ENCODE assay signal across 9 cellular contexts in the genomic region with DNA sequence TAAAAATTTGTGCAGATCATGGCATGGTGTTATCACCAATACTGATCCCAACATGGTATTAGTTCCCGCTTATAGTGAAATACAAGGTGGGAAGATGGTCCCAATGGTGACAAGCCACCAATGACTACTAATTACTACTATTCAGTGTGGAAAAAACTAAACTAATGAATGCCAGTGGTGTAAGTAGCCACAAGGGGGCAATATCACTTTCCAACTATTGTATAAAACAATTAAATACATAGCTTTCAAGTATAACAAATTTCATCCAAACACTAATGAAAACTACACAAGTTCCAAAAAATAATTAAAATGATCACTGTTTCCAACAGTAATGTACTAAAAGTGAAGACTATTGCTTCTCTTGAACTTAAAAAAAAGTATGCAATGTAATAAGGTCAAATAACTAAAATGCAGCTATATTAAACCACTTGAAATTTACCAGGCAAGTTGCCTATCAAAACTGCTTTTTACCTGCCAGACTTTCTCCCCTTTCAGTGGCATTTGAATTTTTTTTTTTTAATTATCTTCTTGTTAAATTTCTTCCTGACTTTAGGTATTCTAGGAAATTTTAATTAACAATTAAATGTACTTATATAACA. TPM values are rescaled to one million over a fixed set of nuclear protein-coding genes. Genes with fewer than 3 reads are reported as not detected.
DNase-seq lines count a peak whose midpoint lies in the region; ATAC-seq, FAIRE-seq and TF ChIP-seq lines count a peak whose summit lies in the region.
"Had no signal": no experiment of that assay in that cellular context is flagged by ENCODE, and none has a peak within 500 bp of the region (broad histone marks: within the 10 kb centered on the region; RNA-seq: fewer than 3 reads in every experiment).

No MANE protein-coding gene starts in this region.

- H3K9ac ChIP-seq in H1 (replicated peaks in 1 of 4; ENCODE audit: extremely low read depth in 1 of 4, low read depth in 3 of 4, low read length in 3 of 4): no peak overlapping the region

- no peaks in the 10 kb centered on the region for H3K27me3 ChIP-seq in H1 (replicated peaks in 1 of 4; ENCODE audit: control insufficient read depth in 3 of 4, extremely low read depth in 1 of 4, insufficient read depth in 3 of 4, low read length in 3 of 4)

- FAIRE-seq in HTR-8/SVneo (lab: Jason Lieb, UNC) (peak; percentile 84), H1 (lab: Jason Lieb, UNC) (peak; percentile 65)

- H3K23ac ChIP-seq in H1 (ENCODE audit: insufficient read length): no peak overlapping the region

- no peak for TF ChIP-seq POLR2A in H1 (IDR thresholded peaks at IDR 0.05; ENCODE audit: control extremely low read depth in 1 of 2, low read depth in 2 of 2, low read length in 2 of 2)

- H3K36me3 Mint-ChIP-seq in Calu3 (ENCODE audit: insufficient read depth, unreplicated experiment) (peaks cover 24% of the 10 kb centered on the region), nephron (ENCODE audit: low read depth) (peaks cover 23% of the 10 kb centered on the region)

- no peak overlapping the region for H2BK15ac ChIP-seq in H1 (ENCODE audit: low read length)

- no peak overlapping the region for H2AFZ ChIP-seq in H1 (ENCODE audit: low read length)

- no peak overlapping the region for H3K14ac ChIP-seq in H1 (ENCODE audit: insufficient read length)

- DNase-seq in Calu3: peak; percentile 19
- DNase-seq in HTR-8/SVneo (ENCODE audit: insufficient read length, low spot score): peak; percentile 54
- peak; percentile 13 for DNase-seq in OCI-M2 (lab: John Stamatoyannopoulos, UW; ENCODE audit: unreplicated experiment)
- no peak for DNase-seq in H1 (ENCODE audit: low read depth in 1 of 2, low spot score in 2 of 2)
- no peak for DNase-seq in activated gamma-delta T cell (lab: John Stamatoyannopoulos, UW)
- DNase-seq in stimulated activated CD8-positive, alpha-beta memory T cell treated with anti-CD3 and anti-CD28 coated beads, Interleukin-4, amount 100 ng/mL, for 48 hours: no peak

- no peak overlapping the region for H3K18ac ChIP-seq in H1 (ENCODE audit: extremely low read depth, low read length)

- H3K4me2 ChIP-seq in H1 (ENCODE audit: insufficient read depth in 1 of 2, low read depth in 2 of 2, low read length in 2 of 2): no peak overlapping the region

- H4K91ac ChIP-seq in H1 (replicated peaks; ENCODE audit: insufficient read length, low read length): no peak overlapping the region

- H4K20me1 ChIP-seq in H1 (replicated peaks in 1 of 2; ENCODE audit: control insufficient read depth in 1 of 2, insufficient read depth in 2 of 2, low read length in 2 of 2): no peaks in the 10 kb centered on the region

- H3K4me1 Mint-ChIP-seq in Calu3 (ENCODE audit: low read depth, unreplicated experiment): peaks cover 19% of the 10 kb centered on the region
- no peaks in the 10 kb centered on the region for H3K4me1 Mint-ChIP-seq in nephron

- H2AK5ac ChIP-seq in H1 (ENCODE audit: low read depth, low read length): no peak overlapping the region

- TF ChIP-seq CTCF in Calu3 (IDR thresholded peaks at IDR 0.05; ENCODE audit: unreplicated experiment): peak; percentile 47
- peak in 2 of 3 experiments; percentile 31 to 65; a peak in 2 of 4 replicates for TF ChIP-seq CTCF in H1 (IDR thresholded peaks at IDR 0.05; ENCODE audit: control extremely low read depth in 1 of 3, insufficient read depth in 1 of 3, low read depth in 1 of 3, low read length in 3 of 3)
- TF ChIP-seq CTCF in nephron (IDR thresholded peaks at IDR 0.05; ENCODE audit: unreplicated experiment in 3 of 3): peak; percentile 66 to 84 (median 77)

- POLR2A ChIA-PET in H1 (lab: Charles Lee; ENCODE audit: partially characterized antibody): interaction anchor here (0.6 to 2.2 kb wide), 3 partner anchors 12 to 177 kb away, joined by 4 to 8 read pairs (median 8); no protein-coding TSS in a partner anchor

- H2BK5ac ChIP-seq in H1 (ENCODE audit: low read depth, low read length): no peak overlapping the region

- H3K27ac ChIP-seq in H1 (ENCODE audit: low read depth, low read length): no peak overlapping the region

- H3K27me3 Mint-ChIP-seq in Calu3 (ENCODE audit: unreplicated experiment): no peaks in the 10 kb centered on the region
- no peaks in the 10 kb centered on the region for H3K27me3 Mint-ChIP-seq in nephron (ENCODE audit: low read depth)
- H3K27me3 Mint-ChIP-seq: naive thymus-derived CD8-positive, alpha-beta T cell had no signal

- H3K27ac Mint-ChIP-seq in Calu3 (ENCODE audit: unreplicated experiment) (no peak overlapping the region), nephron (no peak overlapping the region)
- H3K27ac Mint-ChIP-seq: naive thymus-derived CD8-positive, alpha-beta T cell had no signal

- H3K36me3 ChIP-seq in H1 (ENCODE audit: control insufficient read depth in 2 of 4, insufficient read depth in 4 of 4, low read length in 3 of 4): peaks cover 0 to 7% (median 4%) of the 10 kb centered on the region in 4 experiments; a peak in 3 of 8 replicates

- TF ChIP-seq EP300 in H1 (IDR thresholded peaks at IDR 0.05; ENCODE audit: borderline replicate concordance in 1 of 2, low read depth in 2 of 2, low read length in 2 of 2): no peak

- no peaks in the 10 kb centered on the region for H3K23me2 ChIP-seq in H1 (ENCODE audit: low read depth, low read length)

- no peak overlapping the region for H4K8ac ChIP-seq in H1 (ENCODE audit: extremely low read depth, insufficient read depth, low read length)

- H3K9me3 Mint-ChIP-seq in Calu3 (ENCODE audit: low read depth, unreplicated experiment) (no peaks in the 10 kb centered on the region), nephron (no peaks in the 10 kb centered on the region)
- H3K9me3 Mint-ChIP-seq: naive thymus-derived CD8-positive, alpha-beta T cell had no signal

- intact Hi-C loops in Calu3 (cut with micrococcal nuclease; ENCODE audit: unreplicated experiment): loop anchor here (1.0 to 2.0 kb wide), 2 partner anchors 163 to 338 kb away; a partner anchor contains a TSS

- peaks cover 0 to 3% (median 1%) of the 10 kb centered on the region in 4 experiments; a peak in 2 of 7 replicates for H3K4me1 ChIP-seq in H1 (replicated peaks in 1 of 4; ENCODE audit: control insufficient read depth in 3 of 4, insufficient read depth in 4 of 4, low read length in 3 of 4)

- no peak for ATAC-seq in HG02642 (IDR thresholded peaks at IDR 0.05; ENCODE audit: poor library complexity, unreplicated experiment)
- ATAC-seq: naive thymus-derived CD8-positive, alpha-beta T cell had no signal

- H3K56ac ChIP-seq in H1 (replicated peaks; ENCODE audit: insufficient read length, low read depth, low read length): no peak overlapping the region

- H3K4me3 Mint-ChIP-seq in Calu3 (ENCODE audit: low read depth, unreplicated experiment) (no peak overlapping the region), nephron (no peak overlapping the region)
- H3K4me3 Mint-ChIP-seq: naive thymus-derived CD8-positive, alpha-beta T cell had no signal

- H3K4me3 ChIP-seq in H1 (ENCODE audit: extremely low read depth in 1 of 4, insufficient read depth in 2 of 4, low read depth in 3 of 4, low read length in 4 of 4): no peak overlapping the region

- H3K4ac ChIP-seq in H1 (replicated peaks; ENCODE audit: insufficient read length, low read depth, low read length): no peak overlapping the region

- H3K79me1 ChIP-seq in H1 (ENCODE audit: low read depth, low read length): no peaks in the 10 kb centered on the region

- H2BK120ac ChIP-seq in H1 (replicated peaks; ENCODE audit: low read depth, low read length): no peak overlapping the region

- 89% methylated on average over 1 of the region's 1 CpG; no CpG with 5 or more reads in 1 of the 2 experiments for WGBS in H1 (ENCODE audit: extremely low coverage in 1 of 2, insufficient coverage in 1 of 2, insufficient read length in 1 of 2, insufficient replicate concordance in 2 of 2, low coverage in 1 of 2, low lambda C conversion rate in 2 of 2, missing lambda C conversion rate in 1 of 2), 2 experiments

- H4K5ac ChIP-seq in H1 (ENCODE audit: insufficient read length, low read depth, low read length): no peak overlapping the region

- no TSS peak for BruUV-seq in Calu3 (replicated peaks; lab: Mats Ljungman, UMichigan)

- no peak overlapping the region for H2BK20ac ChIP-seq in H1 (ENCODE audit: low read length)

- TF ChIP-seq RAD21 in H1 (IDR thresholded peaks at IDR 0.05 in 1 of 2, conservative IDR thresholded peaks at IDR 0.05 in 1 of 2; ENCODE audit: low read depth in 2 of 2, low read length in 2 of 2): peak; percentile 40 to 48

- no peaks in the 10 kb centered on the region for H3K9me3 ChIP-seq in H1 (ENCODE audit: insufficient read depth in 2 of 2, low read depth in 1 of 2, low read length in 1 of 2)

- no peak overlapping the region for H2BK12ac ChIP-seq in H1 (ENCODE audit: low read depth, low read length)

- no peaks in the 10 kb centered on the region for H3K79me2 ChIP-seq in H1 (ENCODE audit: control insufficient read depth in 1 of 2, insufficient read depth in 2 of 2, low read length in 2 of 2)

- CTCF ChIA-PET in Calu3 (lab: Charles Lee) (interaction anchor here (0.6 to 2.5 kb wide), 15 partner anchors 9 to 269 kb away, joined by 3 to 47 read pairs (median 4); a partner anchor contains a TSS), H1 (lab: Charles Lee; ENCODE audit: partially characterized antibody) (interaction anchor here (0.5 to 2.6 kb wide), 64 partner anchors 10 to 961 kb away, joined by 3 to 34 read pairs (median 4); a partner anchor contains a TSS)

TF ChIP-seq in H1, 55 proteins besides CTCF, POLR2A, EP300 and RAD21 (continues in another document):
- TF ChIP-seq CBX5 (IDR thresholded peaks at IDR 0.05; ENCODE audit: low read depth, low read length): no peak

RNA-seq across cellular contexts. Expression of a gene that starts 58.0 kb away (rescaled TPM):
- 0.17 and 0.59 TPM in 2 replicates for total RNA-seq in Calu3 (2022)
- 14.8 and 15.9 TPM in 2 replicates for total RNA-seq in H1 (2021; fragmentation: NEBNext Ultra II Directional; extraction: Animal tissue kit (Norgen Biotek cat#: 25700))
- 25.6 and 33.7 TPM in 2 replicates for polyA plus RNA-seq in H1 (2011; rRNA removed)
- 34.9 TPM for polyA plus RNA-seq in H1 (2011; cell fraction: cytosol; rRNA removed)
- polyA plus RNA-seq in H1 (2011; cell fraction: nucleus; rRNA removed): 176 TPM
- polyA plus RNA-seq in H1 (2012, experiment 1 of 2): 23.8 to 37.0 TPM (median 27.7 TPM) in 4 replicates
- 10.2 TPM for polyA plus RNA-seq in H1 (2012, experiment 2 of 2)
- 4.1 TPM for polyA plus RNA-seq in H1 (2013, experiment 1 of 2)
- polyA plus RNA-seq in H1 (2013, experiment 2 of 2): 3.1 TPM
- polyA minus RNA-seq in H1 (2011; rRNA and poly(A)+ RNA removed): 22.0 and 24.4 TPM in 2 replicates
- polyA minus RNA-seq in H1 (2011; cell fraction: cytosol; rRNA and poly(A)+ RNA removed): 22.1 TPM
- polyA minus RNA-seq in H1 (2011; cell fraction: nucleus; rRNA and poly(A)+ RNA removed): 58.7 TPM

Comparison
In these comparisons a context has a peak if more than half of its experiments do, and no peak if none do; other contexts are left out.
1. DNase-seq: peak in Calu3 (single experiment), HTR-8/SVneo (single experiment) and OCI-M2 (single experiment); none in H1 (0 of 2), activated gamma-delta T cell (single experiment) and stimulated activated CD8-positive, alpha-beta memory T cell treated with anti-CD3 and anti-CD28 coated beads, Interleukin-4, amount 100 ng/mL, for 48 hours (single experiment).
2. Peak in every context shown above with its lines, with median percentiles within 50 percentile points of each other: CTCF ChIP-seq.